ENCODE assay signal across 17 cellular contexts in the genomic region with DNA sequence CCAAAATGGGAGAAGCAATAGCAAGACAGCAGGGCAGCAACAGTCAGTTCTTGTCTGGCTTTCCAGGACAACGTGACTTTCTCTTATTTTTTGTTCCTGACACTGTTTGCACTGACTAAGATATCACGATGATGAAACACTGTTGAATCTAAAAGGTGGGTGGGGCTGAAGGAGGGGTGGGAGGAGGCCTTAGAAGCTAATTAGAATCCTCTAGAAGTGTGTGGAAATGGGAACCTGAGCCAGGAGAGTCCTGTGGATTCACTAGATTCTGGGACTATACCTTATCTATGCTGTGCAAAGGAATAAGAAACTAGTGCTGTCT.
A peak's percentile ranks its signal among the peaks of the same experiment; 100 is the strongest.
DNase-seq lines count a peak whose midpoint lies in the region; ATAC-seq, FAIRE-seq and TF ChIP-seq lines count a peak whose summit lies in the region.
"Had no signal": no experiment of that assay in that cellular context is flagged by ENCODE, and none has a peak within 500 bp of the region (broad histone marks: within the 10 kb centered on the region; RNA-seq: fewer than 3 reads in every experiment).

No MANE protein-coding gene starts in this region.

- TF ChIP-seq CTCF in MCF 10A (IDR thresholded peaks at IDR 0.05; ENCODE audit: unreplicated experiment) (no peak), breast epithelium (IDR thresholded peaks at IDR 0.05) (no peak), bronchial epithelial cell (IDR thresholded peaks at IDR 0.05; ENCODE audit: insufficient read depth, low read length, severe bottlenecking) (no peak)

- H3K27me3 Mint-ChIP-seq in MCF 10A (ENCODE audit: insufficient read depth, unreplicated experiment), result no peaks in the 10 kb centered on the region

- no peak overlapping the region for H3K27ac ChIP-seq in breast epithelium
- H3K27ac ChIP-seq: cardiac muscle cell, suprapubic skin had no signal

- POLR2A ChIA-PET in MCF 10A (lab: Yijun Ruan, JAX), result interaction anchor here (0.7 kb wide), 1 partner anchor 118 kb away, joined by 3 read pairs; no protein-coding TSS in a partner anchor

- H3K9me3 ChIP-seq in breast epithelium, result no peaks in the 10 kb centered on the region
- H3K9me3 ChIP-seq: suprapubic skin had no signal

- H3K4me3 Mint-ChIP-seq in MCF 10A (ENCODE audit: unreplicated experiment), result no peak overlapping the region
- H3K4me3 Mint-ChIP-seq: activated naive CD4-positive, alpha-beta T cell treated with anti-CD3 and anti-CD28 coated beads for 36 hours; IgD-negative memory B cell had no signal

- FAIRE-seq in bronchial epithelial cell (lab: Jason Lieb, UNC), result no peak
- FAIRE-seq: RCC 7860 had no signal

- intact Hi-C loops in MCF 10A (cut with micrococcal nuclease) (no loop called here), breast epithelium (cut with DNase I; ENCODE audit: low total_unique reads) (no loop called here)

- DNase-seq in MCF 10A (ENCODE audit: unreplicated experiment) (peak; percentile 30), breast epithelium (ENCODE audit: low spot score in 2 of 2) (no peak), bronchial epithelial cell (ENCODE audit: low read depth) (peak; percentile 32), left lobe of liver (ENCODE audit: low spot score) (peak; percentile 59), NCI-H1105 treated with DMSO at 0.1 percent for 48 hours (lab: John Stamatoyannopoulos, UW) (no peak), SIG-M5 treated with dmso at 0.1 percent for 504 hours (lab: John Stamatoyannopoulos, UW; ENCODE audit: unreplicated experiment) (no peak)
- DNase-seq: activated CD4-positive, CD25-positive, alpha-beta regulatory T cell; activated naive CD4-positive, alpha-beta T cell treated with anti-CD3 and anti-CD28 coated beads for 36 hours; NCI-H1417 treated with DMSO at 0.1 percent for 48 hours; NCI-H510A had no signal

- no peak for TF ChIP-seq POLR2A in breast epithelium (IDR thresholded peaks at IDR 0.05)

- H3K27me3 ChIP-seq in breast epithelium, result no peaks in the 10 kb centered on the region
- H3K27me3 ChIP-seq in bronchial epithelial cell (ENCODE audit: control insufficient read depth, insufficient read depth, low read length), result no peaks in the 10 kb centered on the region

- H3K4me1 Mint-ChIP-seq in MCF 10A (ENCODE audit: insufficient read depth, unreplicated experiment), result peaks cover 14% of the 10 kb centered on the region
- H3K4me1 Mint-ChIP-seq: IgD-negative memory B cell had no signal

- H3K36me3 ChIP-seq in breast epithelium (no peaks in the 10 kb centered on the region), bronchial epithelial cell (ENCODE audit: control insufficient read depth, insufficient read depth, low read length) (no peaks in the 10 kb centered on the region)
- H3K36me3 ChIP-seq: cardiac muscle cell, suprapubic skin had no signal

- H3K36me3 Mint-ChIP-seq in MCF 10A (ENCODE audit: insufficient read depth, unreplicated experiment), result no peaks in the 10 kb centered on the region
- H3K36me3 Mint-ChIP-seq: IgD-negative memory B cell had no signal

- ATAC-seq in left lobe of liver (peak; percentile 69), GM18907 (IDR thresholded peaks at IDR 0.05; ENCODE audit: unreplicated experiment) (no peak), HG02852 (IDR thresholded peaks at IDR 0.05; ENCODE audit: unreplicated experiment) (no peak)
- ATAC-seq: HCT116 had no signal

- H3K9me3 Mint-ChIP-seq in MCF 10A (ENCODE audit: unreplicated experiment), result no peaks in the 10 kb centered on the region
- H3K9me3 Mint-ChIP-seq: activated naive CD4-positive, alpha-beta T cell treated with anti-CD3 and anti-CD28 coated beads for 36 hours had no signal

- BruUV-seq in MCF 10A (replicated peaks; lab: Mats Ljungman, UMichigan), result no TSS peak

- H3K27ac Mint-ChIP-seq in MCF 10A (ENCODE audit: low read depth, unreplicated experiment), result peak overlapping the region; percentile 16
- H3K27ac Mint-ChIP-seq: activated naive CD4-positive, alpha-beta T cell treated with anti-CD3 and anti-CD28 coated beads for 36 hours; IgD-negative memory B cell had no signal

- CTCF ChIA-PET in MCF 10A (lab: Yijun Ruan, JAX), result interaction anchor here (1.0 kb wide), 1 partner anchor 335 kb away, joined by 3 read pairs; no protein-coding TSS in a partner anchor

- no peaks in the 10 kb centered on the region for H3K4me1 ChIP-seq in breast epithelium

- no peak overlapping the region for H3K4me3 ChIP-seq in breast epithelium
- no peak overlapping the region for H3K4me3 ChIP-seq in bronchial epithelial cell (ENCODE audit: low read depth, low read length)
- H3K4me3 ChIP-seq: cardiac muscle cell, suprapubic skin had no signal

Comparison
In these comparisons a context has a peak if more than half of its experiments do, and no peak if none do; other contexts are left out.
1. DNase-seq: peak in MCF 10A (single experiment), bronchial epithelial cell (single experiment) and left lobe of liver (single experiment); none in breast epithelium (0 of 2), NCI-H1105 treated with DMSO at 0.1 percent for 48 hours (single experiment) and SIG-M5 treated with dmso at 0.1 percent for 504 hours (single experiment).